In the genomic region with DNA sequence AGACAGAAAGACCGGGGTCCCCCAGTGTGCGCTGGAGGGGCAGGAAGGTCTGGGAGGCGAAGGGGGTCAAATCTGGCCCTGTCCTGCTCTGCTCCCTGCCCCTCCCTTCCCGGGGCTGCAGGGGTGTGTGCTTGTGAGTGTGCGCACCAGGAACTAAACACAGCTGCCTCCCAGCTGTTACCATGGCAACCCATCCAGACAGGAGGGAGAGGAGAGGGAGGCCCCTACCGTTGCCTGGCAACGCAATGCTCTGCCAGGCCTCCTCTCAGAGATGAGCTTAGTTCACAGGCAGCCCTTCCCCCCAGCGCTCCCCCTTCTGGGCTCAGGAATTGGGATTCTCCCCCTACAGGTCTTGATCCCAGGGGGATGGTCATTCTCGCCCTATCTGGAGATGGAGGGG, we compare ENCODE assay signal across 1 cellular context.
TF ChIP-seq lines count a peak whose summit lies in the region.

No MANE protein-coding gene starts in this region.

TF ChIP-seq in SK-N-SH, 30 proteins besides CTCF, POLR2A, EP300 and RAD21 (continued from another document):
- no peak for TF ChIP-seq FOXJ3 (CRISPR knock-in tag; IDR thresholded peaks at IDR 0.05)
- TF ChIP-seq FOXM1 (IDR thresholded peaks at IDR 0.05; ENCODE audit: low read depth), result no peak
- TF ChIP-seq NFIC (IDR thresholded peaks at IDR 0.05; ENCODE audit: borderline replicate concordance), result no peak
- no peak for TF ChIP-seq GABPA (IDR thresholded peaks at IDR 0.05; ENCODE audit: low read depth)
- no peak for TF ChIP-seq JUND (IDR thresholded peaks at IDR 0.05)
- no peak for TF ChIP-seq TAF1 (IDR thresholded peaks at IDR 0.05; ENCODE audit: borderline replicate concordance, low read depth, low read length)
- TF ChIP-seq, protein P1, sequence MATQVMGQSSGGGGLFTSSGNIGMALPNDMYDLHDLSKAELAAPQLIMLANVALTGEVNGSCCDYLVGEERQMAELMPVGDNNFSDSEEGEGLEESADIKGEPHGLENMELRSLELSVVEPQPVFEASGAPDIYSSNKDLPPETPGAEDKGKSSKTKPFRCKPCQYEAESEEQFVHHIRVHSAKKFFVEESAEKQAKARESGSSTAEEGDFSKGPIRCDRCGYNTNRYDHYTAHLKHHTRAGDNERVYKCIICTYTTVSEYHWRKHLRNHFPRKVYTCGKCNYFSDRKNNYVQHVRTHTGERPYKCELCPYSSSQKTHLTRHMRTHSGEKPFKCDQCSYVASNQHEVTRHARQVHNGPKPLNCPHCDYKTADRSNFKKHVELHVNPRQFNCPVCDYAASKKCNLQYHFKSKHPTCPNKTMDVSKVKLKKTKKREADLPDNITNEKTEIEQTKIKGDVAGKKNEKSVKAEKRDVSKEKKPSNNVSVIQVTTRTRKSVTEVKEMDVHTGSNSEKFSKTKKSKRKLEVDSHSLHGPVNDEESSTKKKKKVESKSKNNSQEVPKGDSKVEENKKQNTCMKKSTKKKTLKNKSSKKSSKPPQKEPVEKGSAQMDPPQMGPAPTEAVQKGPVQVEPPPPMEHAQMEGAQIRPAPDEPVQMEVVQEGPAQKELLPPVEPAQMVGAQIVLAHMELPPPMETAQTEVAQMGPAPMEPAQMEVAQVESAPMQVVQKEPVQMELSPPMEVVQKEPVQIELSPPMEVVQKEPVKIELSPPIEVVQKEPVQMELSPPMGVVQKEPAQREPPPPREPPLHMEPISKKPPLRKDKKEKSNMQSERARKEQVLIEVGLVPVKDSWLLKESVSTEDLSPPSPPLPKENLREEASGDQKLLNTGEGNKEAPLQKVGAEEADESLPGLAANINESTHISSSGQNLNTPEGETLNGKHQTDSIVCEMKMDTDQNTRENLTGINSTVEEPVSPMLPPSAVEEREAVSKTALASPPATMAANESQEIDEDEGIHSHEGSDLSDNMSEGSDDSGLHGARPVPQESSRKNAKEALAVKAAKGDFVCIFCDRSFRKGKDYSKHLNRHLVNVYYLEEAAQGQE (IDR thresholded peaks at IDR 0.05; ENCODE audit: low read depth, low read length), result no peak
- no peak for TF ChIP-seq EZH2phosphoT487 (IDR thresholded peaks at IDR 0.05; ENCODE audit: borderline replicate concordance, low read depth)
- peak; percentile 90 for TF ChIP-seq RFX5 (IDR thresholded peaks at IDR 0.05; ENCODE audit: low read length)
- TF ChIP-seq NRF1 (IDR thresholded peaks at IDR 0.05; ENCODE audit: low read depth, low read length), result peak; percentile 72
- TF ChIP-seq TCF12 (IDR thresholded peaks at IDR 0.05), result no peak
- peak; percentile 96 for TF ChIP-seq MXI1 (IDR thresholded peaks at IDR 0.05; ENCODE audit: low read depth, low read length)
- no peak for TF ChIP-seq SMC3 (IDR thresholded peaks at IDR 0.05; ENCODE audit: low read depth, low read length)
- no peak for TF ChIP-seq TEAD4 (IDR thresholded peaks at IDR 0.05; ENCODE audit: borderline replicate concordance, insufficient read depth)
- TF ChIP-seq RCOR1 (IDR thresholded peaks at IDR 0.05; ENCODE audit: low read length), result no peak; the same call in 1 of the 2 replicates
